ENCODE assay signal across 23 cellular contexts in the genomic region with DNA sequence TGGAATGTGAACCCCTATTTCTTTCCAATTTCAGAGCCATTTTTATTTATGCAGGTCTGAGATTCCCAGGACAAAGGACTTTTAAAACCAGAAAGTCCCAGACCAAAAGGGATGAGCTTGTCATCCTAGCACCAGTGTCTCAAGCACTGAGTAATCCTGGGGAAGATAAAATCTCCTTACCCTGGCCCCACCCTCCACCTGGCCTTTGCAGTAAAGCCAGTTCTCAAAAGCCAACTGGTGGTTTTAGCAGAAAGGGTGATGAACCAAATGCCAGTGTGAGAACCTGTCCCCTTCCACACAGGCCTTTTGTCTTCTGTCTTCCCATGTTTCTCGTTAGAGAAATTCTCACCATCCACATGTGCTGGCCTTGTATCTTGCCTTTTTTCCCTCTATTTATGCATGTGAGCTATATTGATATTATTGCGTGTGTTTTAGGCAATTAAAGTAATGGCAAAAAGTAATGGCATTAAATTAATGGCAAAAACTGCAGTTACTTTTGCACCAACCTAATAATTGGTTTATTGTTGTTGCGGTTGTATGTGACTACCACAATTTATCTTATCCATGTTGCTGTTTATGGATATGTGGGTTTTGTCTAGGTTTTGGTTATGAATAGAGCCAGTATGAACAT.
DNase-seq lines count a peak whose midpoint lies in the region; ATAC-seq and TF ChIP-seq lines count a peak whose summit lies in the region.
"Had no signal": no experiment of that assay in that cellular context is flagged by ENCODE, and none has a peak within 500 bp of the region (broad histone marks: within the 10 kb centered on the region; RNA-seq: fewer than 3 reads in every experiment).

No MANE protein-coding gene starts in this region.

- H3K4me3 Mint-ChIP-seq in endodermal cell (no peak overlapping the region), neural progenitor cell (no peak overlapping the region)
- H3K4me3 Mint-ChIP-seq: CD14-positive monocyte; CD4-positive, alpha-beta T cell; CD8-positive, alpha-beta memory T cell had no signal

- H3K36me3 Mint-ChIP-seq in endodermal cell (ENCODE audit: low read depth), result no peaks in the 10 kb centered on the region
- no peaks in the 10 kb centered on the region for H3K36me3 Mint-ChIP-seq in neural progenitor cell
- H3K36me3 Mint-ChIP-seq: CD14-positive monocyte; CD8-positive, alpha-beta memory T cell had no signal

- DNase-seq in NCI-H82 (lab: John Stamatoyannopoulos, UW) (peak; percentile 80), endodermal cell (peak; percentile 38), neural progenitor cell (ENCODE audit: low spot score) (no peak), NCI-H1048 (lab: John Stamatoyannopoulos, UW) (no peak), GM13976 (ENCODE audit: low spot score) (no peak), inferior parietal cortex (ENCODE audit: extremely low spot score) (no peak)
- DNase-seq: 8988T; ACHN; AML-193; BE2C; CD4-positive, alpha-beta T cell; CD8-positive, alpha-beta memory T cell; DMS 273 treated with DMSO at 0.1 percent for 48 hours; DMS79; EL; GDM1; GOT3 had no signal

- H3K4me1 Mint-ChIP-seq in endodermal cell (peaks cover 47% of the 10 kb centered on the region), neural progenitor cell (peaks cover 42% of the 10 kb centered on the region)
- H3K4me1 Mint-ChIP-seq: CD14-positive monocyte; CD8-positive, alpha-beta memory T cell had no signal

- H3K4me3 ChIP-seq in endodermal cell (ENCODE audit: low read length), result no peak overlapping the region
- H3K4me3 ChIP-seq in neural progenitor cell, result no peak overlapping the region
- H3K4me3 ChIP-seq: A549; BLaER1 treated with 17β-estradiol and CSF1 and Interleukin-3, amounts not matched to agents 10 nM and 100 nM; GM12878; HAP-1 had no signal

- H3K27ac ChIP-seq in endodermal cell (ENCODE audit: low read depth, low read length) (no peak overlapping the region), neural progenitor cell (no peak overlapping the region)
- H3K27ac ChIP-seq: A549; BLaER1 treated with 17β-estradiol and CSF1 and Interleukin-3, amounts not matched to agents 10 nM and 100 nM had no signal

- H4K20me1 ChIP-seq in neural progenitor cell (ENCODE audit: low read depth), result peaks cover 3% of the 10 kb centered on the region
- H4K20me1 ChIP-seq: BLaER1 treated with 17β-estradiol and CSF1 and Interleukin-3, amounts not matched to agents 10 nM and 100 nM had no signal

- ATAC-seq in HG03571 (IDR thresholded peaks at IDR 0.05; ENCODE audit: unreplicated experiment), result no peak
- ATAC-seq: A549, GM12878 had no signal

- no peaks in the 10 kb centered on the region for H3K36me3 ChIP-seq in endodermal cell (ENCODE audit: control insufficient read depth, insufficient read depth, low read length)
- no peaks in the 10 kb centered on the region for H3K36me3 ChIP-seq in neural progenitor cell
- H3K36me3 ChIP-seq: BE2C; BLaER1 treated with 17β-estradiol and CSF1 and Interleukin-3, amounts not matched to agents 10 nM and 100 nM; HAP-1 had no signal

- H3K4me1 ChIP-seq in endodermal cell (ENCODE audit: control insufficient read depth, insufficient read depth, low read length) (no peaks in the 10 kb centered on the region), neural progenitor cell (peaks cover 39% of the 10 kb centered on the region)
- H3K4me1 ChIP-seq: A549; BE2C; BLaER1 treated with 17β-estradiol and CSF1 and Interleukin-3, amounts not matched to agents 10 nM and 100 nM; HAP-1 had no signal

- 90% methylated on average over 2 to 3 of the region's 3 CpGs for WGBS in endodermal cell (ENCODE audit: insufficient coverage in 1 of 2, insufficient read length in 1 of 2), 2 experiments

- peak overlapping the region; percentile 3 for H3K4me2 ChIP-seq in neural progenitor cell
- H3K4me2 ChIP-seq: A549; BLaER1 treated with 17β-estradiol and CSF1 and Interleukin-3, amounts not matched to agents 10 nM and 100 nM had no signal

- no peaks in the 10 kb centered on the region for H3K27me3 ChIP-seq in endodermal cell (ENCODE audit: control insufficient read depth, insufficient read depth, low read length, poor library complexity, severe bottlenecking)
- H3K27me3 ChIP-seq in neural progenitor cell, result no peaks in the 10 kb centered on the region
- H3K27me3 ChIP-seq: BE2C; BLaER1 treated with 17β-estradiol and CSF1 and Interleukin-3, amounts not matched to agents 10 nM and 100 nM had no signal

- no peaks in the 10 kb centered on the region for H3K79me2 ChIP-seq in neural progenitor cell (ENCODE audit: low read depth)

- H3K9ac ChIP-seq in endodermal cell (ENCODE audit: extremely low read depth, low read length, poor library complexity, severe bottlenecking) (no peak overlapping the region), neural progenitor cell (no peak overlapping the region)
- H3K9ac ChIP-seq: BLaER1 treated with 17β-estradiol and CSF1 and Interleukin-3, amounts not matched to agents 10 nM and 100 nM had no signal

- H3F3A ChIP-seq in neural progenitor cell (ENCODE audit: low read depth), result peaks cover 5% of the 10 kb centered on the region

- no peak overlapping the region for H2AFZ ChIP-seq in neural progenitor cell (replicated peaks)

- no peaks in the 10 kb centered on the region for H3K9me3 ChIP-seq in endodermal cell (ENCODE audit: control insufficient read depth, low read length)
- H3K9me3 ChIP-seq in neural progenitor cell (ENCODE audit: low read depth), result no peaks in the 10 kb centered on the region
- H3K9me3 ChIP-seq: A549, BE2C, HAP-1 had no signal

- in situ Hi-C loops in GM13976 (cut with MboI; ENCODE audit: low sequenced_read_pairs, unreplicated experiment), result no loop called here

- H3K9me3 Mint-ChIP-seq in endodermal cell (peaks cover 4% of the 10 kb centered on the region), neural progenitor cell (no peaks in the 10 kb centered on the region)

- TF ChIP-seq CTCF in endodermal cell (conservative IDR thresholded peaks at IDR 0.05), result no peak
- TF ChIP-seq CTCF in neural progenitor cell (IDR thresholded peaks at IDR 0.05), result no peak
- TF ChIP-seq CTCF in GM13976 (IDR thresholded peaks at IDR 0.05; ENCODE audit: borderline replicate concordance, control extremely low read depth, extremely low read depth, insufficient read depth, missing control alignments), result no peak

- H3K27ac Mint-ChIP-seq in endodermal cell (no peak overlapping the region), neural progenitor cell (no peak overlapping the region)
- H3K27ac Mint-ChIP-seq: CD14-positive monocyte; CD4-positive, alpha-beta T cell; CD8-positive, alpha-beta memory T cell had no signal

- no peaks in the 10 kb centered on the region for H3K27me3 Mint-ChIP-seq in endodermal cell (ENCODE audit: insufficient read depth)
- H3K27me3 Mint-ChIP-seq in neural progenitor cell (ENCODE audit: insufficient read depth, low read depth), result peaks cover 10% of the 10 kb centered on the region

Comparison
In these comparisons a context has a peak if more than half of its experiments do, and no peak if none do; other contexts are left out.
1. DNase-seq: peak in NCI-H82 (single experiment) and endodermal cell (single experiment); none in neural progenitor cell (single experiment), NCI-H1048 (single experiment), GM13976 (single experiment) and inferior parietal cortex (single experiment).